9 cellular contexts compared by ENCODE assay signal in genomic region chr7:100091411-100092181, GRCh38. TPM values are rescaled to one million over a fixed set of nuclear protein-coding genes. Genes with fewer than 3 reads are reported as not detected.
DNase-seq lines count a peak whose midpoint lies in the region; ATAC-seq, FAIRE-seq and TF ChIP-seq lines count a peak whose summit lies in the region.
"Had no signal": no experiment of that assay in that cellular context is flagged by ENCODE, and none has a peak within 500 bp of the region (broad histone marks: within the 10 kb centered on the region; RNA-seq: fewer than 3 reads in every experiment).

No MANE protein-coding gene starts in this region.

- H3K27me3 ChIP-seq in GM12878 (replicated peaks in 1 of 2; ENCODE audit: control insufficient read depth in 2 of 2, insufficient read depth in 2 of 2, low read length in 1 of 2): no peaks in the 10 kb centered on the region

- H3K9me3 ChIP-seq in GM12878 (replicated peaks; ENCODE audit: control insufficient read depth, insufficient read depth, low read length): no peaks in the 10 kb centered on the region

- no TSS peak for BruUV-seq in GM12878 (replicated peaks; lab: Mats Ljungman, UMichigan)

- peaks cover 32 to 43% of the 10 kb centered on the region in 2 experiments for H3K36me3 ChIP-seq in GM12878 (ENCODE audit: control insufficient read depth in 2 of 2, insufficient read depth in 2 of 2, low read length in 1 of 2)

- H3K27ac Mint-ChIP-seq in activated CD8-positive, alpha-beta memory T cell treated with anti-CD3 and anti-CD28 coated beads, Interleukin-2, amount 10 ng/mL, durations not matched to agents 7 days and 5 days: no peak overlapping the region

- H4K20me1 ChIP-seq in GM12878 (ENCODE audit: control insufficient read depth, insufficient read depth): peaks cover 3% of the 10 kb centered on the region; the same call in 1 of the 2 replicates

- in situ Hi-C loops in GM12878 (cut with MboI): no loop called here

- no peaks in the 10 kb centered on the region for H3K9me3 Mint-ChIP-seq in activated CD8-positive, alpha-beta memory T cell treated with anti-CD3 and anti-CD28 coated beads, Interleukin-2, amount 10 ng/mL, durations not matched to agents 7 days and 5 days (ENCODE audit: low read depth)

- FAIRE-seq in GM12878 (lab: Jason Lieb, UNC): no peak

- no peak for ATAC-seq in activated CD8-positive, alpha-beta memory T cell treated with anti-CD3 and anti-CD28 coated beads, Interleukin-2, amount 10 ng/mL, durations not matched to agents 7 days and 5 days
- ATAC-seq in GM12878 (peak; percentile 29), HG02678 (IDR thresholded peaks at IDR 0.05; ENCODE audit: unreplicated experiment) (no peak), HG03521 (IDR thresholded peaks at IDR 0.05; ENCODE audit: unreplicated experiment) (no peak)

- peaks cover 55% of the 10 kb centered on the region for H3K36me3 Mint-ChIP-seq in activated CD8-positive, alpha-beta memory T cell treated with anti-CD3 and anti-CD28 coated beads, Interleukin-2, amount 10 ng/mL, durations not matched to agents 7 days and 5 days

- no peak overlapping the region for H2AFZ ChIP-seq in GM12878 (ENCODE audit: control insufficient read depth, low read depth, low read length)

- peak; percentile 76 for DNase-seq in activated CD8-positive, alpha-beta memory T cell treated with anti-CD3 and anti-CD28 coated beads, Interleukin-2, amount 50 U/mL, for 48 hours
- DNase-seq in activated CD8-positive, alpha-beta memory T cell treated with anti-CD3 and anti-CD28 coated beads, Interleukin-2, amount 10 ng/mL, durations not matched to agents 7 days and 5 days: no peak
- DNase-seq in NAMALWA (ENCODE audit: low spot score) (peak; percentile 71), GM12878 (ENCODE audit: low read depth, low spot score) (no peak), retina (peak; percentile 16), LoVo (ENCODE audit: low spot score) (no peak)

- TF ChIP-seq CTCF in GM12878 (IDR thresholded peaks at IDR 0.05 in 2 of 3, conservative IDR thresholded peaks at IDR 0.05 in 1 of 3; ENCODE audit: control insufficient read depth in 2 of 3, extremely low read depth in 1 of 3, insufficient read depth in 1 of 3, low read depth in 3 of 3, low read length in 3 of 3): no peak

- no peak for TF ChIP-seq RAD21 in GM12878 (IDR thresholded peaks at IDR 0.05; ENCODE audit: insufficient read depth, low read depth, low read length)

- SMC1A ChIA-PET in GM12878 (lab: Charles Lee; ENCODE audit: uncharacterized antibody, unreplicated experiment): no interaction called here

- peak; percentile 72 for TF ChIP-seq POLR2A in GM12878 (IDR thresholded peaks at IDR 0.05; ENCODE audit: low read depth, low read length)

- WGBS in GM12878 (ENCODE audit: insufficient coverage, insufficient replicate concordance, low lambda C conversion rate, missing lambda C conversion rate): 92% methylated on average over 19 of the region's 19 CpGs

- H3K4me1 Mint-ChIP-seq in activated CD8-positive, alpha-beta memory T cell treated with anti-CD3 and anti-CD28 coated beads, Interleukin-2, amount 10 ng/mL, durations not matched to agents 7 days and 5 days: peaks cover 53% of the 10 kb centered on the region

- CTCF ChIA-PET in activated CD8-positive, alpha-beta memory T cell treated with anti-CD3 and anti-CD28 coated beads, Interleukin-2, amount 10 ng/mL, durations not matched to agents 7 days and 5 days (lab: Charles Lee): interaction anchor here (1.4 to 4.7 kb wide), 2 partner anchors 10 to 40 kb away, joined by 4 to 20 read pairs; partner anchors contain the start of genes AP4M1 and MCM7
- CTCF ChIA-PET in GM12878 (lab: Yijun Ruan, JAX): interaction anchor here (0.6 kb wide), 1 partner anchor 715 kb away, joined by 3 read pairs; no protein-coding TSS in a partner anchor

- peaks cover 10% of the 10 kb centered on the region for H3K79me2 ChIP-seq in GM12878 (ENCODE audit: control insufficient read depth, insufficient read depth, low read length)

- TF ChIP-seq EP300 in GM12878 (IDR thresholded peaks at IDR 0.05; ENCODE audit: borderline replicate concordance in 1 of 2, control insufficient read depth in 1 of 2, low read depth in 2 of 2, low read length in 2 of 2): no peak

- no peak overlapping the region for H3K9ac ChIP-seq in GM12878 (ENCODE audit: control insufficient read depth, insufficient read depth, low read length)
- H3K9ac ChIP-seq: KMS-11 had no signal

- H3K4me3 Mint-ChIP-seq in activated CD8-positive, alpha-beta memory T cell treated with anti-CD3 and anti-CD28 coated beads, Interleukin-2, amount 10 ng/mL, durations not matched to agents 7 days and 5 days: no peak overlapping the region

- peaks cover 6% of the 10 kb centered on the region for H3K4me1 ChIP-seq in GM12878 (ENCODE audit: control insufficient read depth, insufficient read depth, low read length)

- no peak overlapping the region for H3K27ac ChIP-seq in GM12878 (ENCODE audit: control insufficient read depth, insufficient read depth)
- H3K27ac ChIP-seq: KMS-11 had no signal

- no peak overlapping the region for H3K4me2 ChIP-seq in GM12878 (ENCODE audit: control insufficient read depth, insufficient read depth)
- H3K4me2 ChIP-seq: KMS-11 had no signal

- no peaks in the 10 kb centered on the region for H3K27me3 Mint-ChIP-seq in activated CD8-positive, alpha-beta memory T cell treated with anti-CD3 and anti-CD28 coated beads, Interleukin-2, amount 10 ng/mL, durations not matched to agents 7 days and 5 days

- POLR2A ChIA-PET in GM12878 (lab: Charles Lee): interaction anchor here (3.9 kb wide), 1 partner anchor 10 kb away, joined by 39 read pairs; the partner anchor contains the start of genes AP4M1 and MCM7

- H3K4me3 ChIP-seq in GM12878: no peak overlapping the region

- intact Hi-C loops in GM12878 (cut with micrococcal nuclease; ENCODE audit: unreplicated experiment): no loop called here

- RAD21 ChIA-PET in GM12878 (lab: Charles Lee; ENCODE audit: unreplicated experiment): interaction anchor here (1.2 kb wide), 1 partner anchor 102 kb away, joined by 3 read pairs; no protein-coding TSS in a partner anchor

RNA-seq across cellular contexts. Expression of gene COPS6, which starts 2.8 kb away (rescaled TPM):
- 10 to 100 TPM; 81.2 to 90.8 TPM for total RNA-seq in activated CD8-positive, alpha-beta memory T cell treated with anti-CD3 and anti-CD28 coated beads, Interleukin-2, amount 10 ng/mL, durations not matched to agents 7 days and 5 days
- 26.7 and 29.6 TPM in 2 replicates for total RNA-seq in GM12878 (2013; cell fraction: nucleolus; rRNA removed)
- total RNA-seq in GM12878 (2014; rRNA removed) (40.2 and 43.4 TPM in 2 replicates), GM12878 (2014; rRNA removed; fragmentation: Illumina TruSeq; extraction: Trizol) (28.5 and 28.6 TPM in 2 replicates), GM12878 (2021) (75.2 and 79.6 TPM in 2 replicates)
- 42.7 TPM for polyA plus RNA-seq in GM12878 (2011; ENCODE audit: low read depth)
- polyA plus RNA-seq in GM12878 (2011; rRNA removed) (58.5 and 81.8 TPM in 2 replicates), GM12878 (2014; fragmentation: Illumina TruSeq; extraction: Trizol) (81.1 and 84.8 TPM in 2 replicates), GM12878 (2014; fragmentation: Nextera tagmentation; extraction: Ambion mirVana) (100 to 1,000 TPM in 1 of 2 experiments, 10 to 100 TPM in 1; 64.1 to 108 TPM), GM12878 (2014; rRNA removed) (97.3 and 99.4 TPM in 2 replicates), GM12878 (2016; fragmentation: Nextera tagmentation; extraction: Ambion mirVana) (100 to 1,000 TPM; 152 to 182 TPM)
- 84.5 and 92.5 TPM in 2 replicates for polyA plus RNA-seq in GM12878 (2011; cell fraction: cytosol; rRNA removed)
- polyA plus RNA-seq in GM12878 (2011; cell fraction: nucleus; rRNA removed): 49.2 and 63.0 TPM in 2 replicates
- polyA plus RNA-seq in GM12878 (2012): 68.5 and 77.8 TPM in 2 replicates
- 73.9 and 92.2 TPM in 2 replicates for polyA minus RNA-seq in GM12878 (2011; rRNA and poly(A)+ RNA removed)
- polyA minus RNA-seq in GM12878 (2011; cell fraction: cytosol; rRNA and poly(A)+ RNA removed): 27.1 and 30.9 TPM in 2 replicates
- 19.5 and 29.9 TPM in 2 replicates for polyA minus RNA-seq in GM12878 (2011; cell fraction: nucleus; rRNA and poly(A)+ RNA removed)

RNA-seq across cellular contexts. Expression of gene MCM7, which starts 9.6 kb away (rescaled TPM):
- 100 to 1,000 TPM; 405 to 409 TPM for total RNA-seq in activated CD8-positive, alpha-beta memory T cell treated with anti-CD3 and anti-CD28 coated beads, Interleukin-2, amount 10 ng/mL, durations not matched to agents 7 days and 5 days
- 110 and 116 TPM in 2 replicates for total RNA-seq in GM12878 (2013; cell fraction: nucleolus; rRNA removed)
- total RNA-seq in GM12878 (2014; rRNA removed): 305 and 354 TPM in 2 replicates
- 165 and 183 TPM in 2 replicates for total RNA-seq in GM12878 (2014; rRNA removed; fragmentation: Illumina TruSeq; extraction: Trizol)
- total RNA-seq in GM12878 (2021): 292 and 310 TPM in 2 replicates
- 92.6 TPM for polyA plus RNA-seq in GM12878 (2011; ENCODE audit: low read depth)
- polyA plus RNA-seq in GM12878 (2011; rRNA removed): 124 and 210 TPM in 2 replicates
- 206 and 336 TPM in 2 replicates for polyA plus RNA-seq in GM12878 (2011; cell fraction: cytosol; rRNA removed)
- polyA plus RNA-seq in GM12878 (2011; cell fraction: nucleus; rRNA removed): 483 and 562 TPM in 2 replicates
- 130 and 155 TPM in 2 replicates for polyA plus RNA-seq in GM12878 (2012)
- polyA plus RNA-seq in GM12878 (2014; fragmentation: Illumina TruSeq; extraction: Trizol): 136 and 196 TPM in 2 replicates
- 100 to 1,000 TPM; 227 to 234 TPM for polyA plus RNA-seq in GM12878 (2014; fragmentation: Nextera tagmentation; extraction: Ambion mirVana)
- polyA plus RNA-seq in GM12878 (2014; rRNA removed): 253 and 264 TPM in 2 replicates
- polyA plus RNA-seq in GM12878 (2016; fragmentation: Nextera tagmentation; extraction: Ambion mirVana): 100 to 1,000 TPM; 349 to 383 TPM
- polyA minus RNA-seq in GM12878 (2011; rRNA and poly(A)+ RNA removed): 223 and 271 TPM in 2 replicates
- 150 and 189 TPM in 2 replicates for polyA minus RNA-seq in GM12878 (2011; cell fraction: cytosol; rRNA and poly(A)+ RNA removed)
- 166 and 289 TPM in 2 replicates for polyA minus RNA-seq in GM12878 (2011; cell fraction: nucleus; rRNA and poly(A)+ RNA removed)

RNA-seq across cellular contexts. Expression of gene AP4M1, which starts 9.8 kb away (rescaled TPM):
- total RNA-seq in activated CD8-positive, alpha-beta memory T cell treated with anti-CD3 and anti-CD28 coated beads, Interleukin-2, amount 10 ng/mL, durations not matched to agents 7 days and 5 days: 10 to 100 TPM in 1 of 2 experiments, 1 to 10 TPM in 1; 9.9 to 10.6 TPM
- 10.7 and 13.4 TPM in 2 replicates for total RNA-seq in GM12878 (2013; cell fraction: nucleolus; rRNA removed)
- total RNA-seq in GM12878 (2014; rRNA removed) (14.3 and 15.7 TPM in 2 replicates), GM12878 (2014; rRNA removed; fragmentation: Illumina TruSeq; extraction: Trizol) (7.1 and 7.6 TPM in 2 replicates), GM12878 (2021) (12.9 and 13.6 TPM in 2 replicates)
- polyA plus RNA-seq in GM12878 (2011; ENCODE audit: low read depth): 3.6 TPM
- polyA plus RNA-seq in GM12878 (2011; rRNA removed) (10.7 and 13.9 TPM in 2 replicates), GM12878 (2014; fragmentation: Illumina TruSeq; extraction: Trizol) (7.7 and 12.5 TPM in 2 replicates), GM12878 (2014; fragmentation: Nextera tagmentation; extraction: Ambion mirVana) (1 to 10 TPM in 1 of 2 experiments, under 1 TPM in 1; 0.77 to 2.1 TPM), GM12878 (2014; rRNA removed) (11.6 and 12.9 TPM in 2 replicates), GM12878 (2016; fragmentation: Nextera tagmentation; extraction: Ambion mirVana) (10 to 100 TPM; 15.9 to 16.1 TPM)
- polyA plus RNA-seq in GM12878 (2011; cell fraction: cytosol; rRNA removed): 9.6 and 13.1 TPM in 2 replicates
- polyA plus RNA-seq in GM12878 (2011; cell fraction: nucleus; rRNA removed): 24.5 and 26.5 TPM in 2 replicates
- polyA plus RNA-seq in GM12878 (2012): 7.6 and 10.3 TPM in 2 replicates
- polyA minus RNA-seq in GM12878 (2011; rRNA and poly(A)+ RNA removed): 9.7 and 18.2 TPM in 2 replicates
- 3.6 and 6.0 TPM in 2 replicates for polyA minus RNA-seq in GM12878 (2011; cell fraction: cytosol; rRNA and poly(A)+ RNA removed)
- polyA minus RNA-seq in GM12878 (2011; cell fraction: nucleus; rRNA and poly(A)+ RNA removed): 7.5 and 10.2 TPM in 2 replicates

RNA-seq across cellular contexts. Expression of gene ZNF3, which starts 10.1 kb away (rescaled TPM):
- 10 to 100 TPM; 21.2 to 24.1 TPM for total RNA-seq in activated CD8-positive, alpha-beta memory T cell treated with anti-CD3 and anti-CD28 coated beads, Interleukin-2, amount 10 ng/mL, durations not matched to agents 7 days and 5 days
- total RNA-seq in GM12878 (2013; cell fraction: nucleolus; rRNA removed): 65.5 and 73.9 TPM in 2 replicates
- total RNA-seq in GM12878 (2014; rRNA removed): 26.2 and 34.9 TPM in 2 replicates
- total RNA-seq in GM12878 (2014; rRNA removed; fragmentation: Illumina TruSeq; extraction: Trizol): 34.9 and 36.0 TPM in 2 replicates
- total RNA-seq in GM12878 (2021): 28.5 and 30.7 TPM in 2 replicates
- 21.0 TPM for polyA plus RNA-seq in GM12878 (2011; ENCODE audit: low read depth)
- 31.1 and 32.1 TPM in 2 replicates for polyA plus RNA-seq in GM12878 (2011; rRNA removed)
- 22.5 and 23.4 TPM in 2 replicates for polyA plus RNA-seq in GM12878 (2011; cell fraction: cytosol; rRNA removed)
- polyA plus RNA-seq in GM12878 (2011; cell fraction: nucleus; rRNA removed): 48.4 and 55.7 TPM in 2 replicates
- polyA plus RNA-seq in GM12878 (2012): 18.6 and 26.6 TPM in 2 replicates
- 37.4 and 48.6 TPM in 2 replicates for polyA plus RNA-seq in GM12878 (2014; fragmentation: Illumina TruSeq; extraction: Trizol)
- polyA plus RNA-seq in GM12878 (2014; fragmentation: Nextera tagmentation; extraction: Ambion mirVana): 10 to 100 TPM; 17.2 to 19.0 TPM
- 22.6 and 27.3 TPM in 2 replicates for polyA plus RNA-seq in GM12878 (2014; rRNA removed)
- 10 to 100 TPM; 29.0 to 29.7 TPM for polyA plus RNA-seq in GM12878 (2016; fragmentation: Nextera tagmentation; extraction: Ambion mirVana)
- 39.6 and 39.9 TPM in 2 replicates for polyA minus RNA-seq in GM12878 (2011; rRNA and poly(A)+ RNA removed)
- polyA minus RNA-seq in GM12878 (2011; cell fraction: cytosol; rRNA and poly(A)+ RNA removed): 9.4 and 12.2 TPM in 2 replicates
- polyA minus RNA-seq in GM12878 (2011; cell fraction: nucleus; rRNA and poly(A)+ RNA removed): 23.2 and 42.2 TPM in 2 replicates

RNA-seq across cellular contexts. Expression of gene TAF6, which starts 27.6 kb away (rescaled TPM):
- total RNA-seq in activated CD8-positive, alpha-beta memory T cell treated with anti-CD3 and anti-CD28 coated beads, Interleukin-2, amount 10 ng/mL, durations not matched to agents 7 days and 5 days: 10 to 100 TPM; 70.4 to 71.4 TPM
- 16.9 and 27.3 TPM in 2 replicates for total RNA-seq in GM12878 (2013; cell fraction: nucleolus; rRNA removed)
- total RNA-seq in GM12878 (2014; rRNA removed): 16.8 and 18.1 TPM in 2 replicates
- total RNA-seq in GM12878 (2014; rRNA removed; fragmentation: Illumina TruSeq; extraction: Trizol): 8.5 and 9.3 TPM in 2 replicates
- 42.1 and 47.1 TPM in 2 replicates for total RNA-seq in GM12878 (2021)
- polyA plus RNA-seq in GM12878 (2011; ENCODE audit: low read depth): 10.1 TPM
- polyA plus RNA-seq in GM12878 (2011; rRNA removed): 2.5 and 6.0 TPM in 2 replicates
- polyA plus RNA-seq in GM12878 (2011; cell fraction: cytosol; rRNA removed): 7.1 and 8.6 TPM in 2 replicates
- 25.5 and 35.5 TPM in 2 replicates for polyA plus RNA-seq in GM12878 (2011; cell fraction: nucleus; rRNA removed)
- polyA plus RNA-seq in GM12878 (2012): 21.6 and 22.0 TPM in 2 replicates
- 17.5 and 24.9 TPM in 2 replicates for polyA plus RNA-seq in GM12878 (2014; fragmentation: Illumina TruSeq; extraction: Trizol)
- under 1 TPM; 0.27 to 0.29 TPM for polyA plus RNA-seq in GM12878 (2014; fragmentation: Nextera tagmentation; extraction: Ambion mirVana)
- 15.8 and 24.5 TPM in 2 replicates for polyA plus RNA-seq in GM12878 (2014; rRNA removed)
- polyA plus RNA-seq in GM12878 (2016; fragmentation: Nextera tagmentation; extraction: Ambion mirVana): 10 to 100 TPM; 39.6 to 42.6 TPM
- polyA minus RNA-seq in GM12878 (2011; rRNA and poly(A)+ RNA removed): 6.2 and 12.2 TPM in 2 replicates
- polyA minus RNA-seq in GM12878 (2011; cell fraction: cytosol; rRNA and poly(A)+ RNA removed): 7.5 and 7.8 TPM in 2 replicates
- polyA minus RNA-seq in GM12878 (2011; cell fraction: nucleus; rRNA and poly(A)+ RNA removed): 5.9 and 11.0 TPM in 2 replicates

Comparison
In these comparisons a context has a peak if more than half of its experiments do, and no peak if none do; other contexts are left out.
1. DNase-seq: peak in activated CD8-positive, alpha-beta memory T cell treated with anti-CD3 and anti-CD28 coated beads, Interleukin-2, amount 50 U/mL, for 48 hours (single experiment), NAMALWA (single experiment) and retina (single experiment); none in activated CD8-positive, alpha-beta memory T cell treated with anti-CD3 and anti-CD28 coated beads, Interleukin-2, amount 10 ng/mL, durations not matched to agents 7 days and 5 days (single experiment), GM12878 (single experiment) and LoVo (single experiment).